In the genomic region with DNA sequence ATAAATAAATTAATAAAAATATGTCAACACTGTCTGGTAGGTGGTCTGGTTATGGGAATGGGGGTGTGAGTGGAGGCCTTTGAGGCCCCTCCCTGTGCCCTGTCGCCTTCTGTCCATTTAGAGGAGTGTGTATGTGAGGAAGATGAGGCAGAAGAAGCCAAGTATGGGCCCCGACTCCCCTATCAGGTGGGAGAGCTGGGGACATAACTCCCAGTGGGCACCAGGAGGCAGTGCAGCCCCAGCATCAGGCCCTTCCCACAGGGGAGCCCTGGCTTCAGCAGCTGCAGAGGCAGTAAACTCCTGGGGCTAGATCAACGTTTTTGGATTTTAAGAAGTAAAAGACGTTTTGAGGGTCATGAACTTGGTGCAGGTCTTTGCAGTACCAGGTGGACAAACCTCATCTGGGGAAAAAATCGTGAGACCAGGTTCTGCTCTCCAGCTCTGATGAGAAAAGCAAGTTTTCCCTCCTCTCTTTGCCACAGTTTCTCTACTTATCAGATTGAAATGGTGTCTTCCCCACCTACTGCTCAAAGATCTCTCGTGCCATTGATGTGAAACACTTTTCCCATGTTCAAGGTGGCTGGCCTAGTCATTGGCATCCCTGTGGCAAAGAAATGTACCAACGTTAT, we compare ENCODE assay signal across 8 cellular contexts.
DNase-seq lines count a peak whose midpoint lies in the region; ATAC-seq and TF ChIP-seq lines count a peak whose summit lies in the region.

No MANE protein-coding gene starts in this region.

- H3K9me3 Mint-ChIP-seq in osteocyte (ENCODE audit: unreplicated experiment), result no peaks in the 10 kb centered on the region

- no peak overlapping the region for H3K4me3 Mint-ChIP-seq in osteocyte (ENCODE audit: unreplicated experiment)

- no peaks in the 10 kb centered on the region for H3K36me3 Mint-ChIP-seq in osteocyte (ENCODE audit: unreplicated experiment)

- H3K27ac ChIP-seq in gastroesophageal sphincter (no peak overlapping the region), tibial nerve (no peak overlapping the region)

- DNase-seq in DMS79 (lab: John Stamatoyannopoulos, UW) (peak; percentile 14), Kasumi-1 (lab: John Stamatoyannopoulos, UW) (peak; percentile 78 to 92), SIG-M5 (lab: John Stamatoyannopoulos, UW) (peak; percentile 4), osteocyte (ENCODE audit: extremely low spot score, unreplicated experiment) (peak; percentile 93), tibial nerve (ENCODE audit: low spot score in 2 of 2) (peak; percentile 56 to 75)
- DNase-seq in activated effector memory CD4-positive, alpha-beta T cell treated with Interleukin-2 at 50 U/mL for 16 hours, result peak; percentile 68

- H3K27me3 ChIP-seq in gastroesophageal sphincter, result no peaks in the 10 kb centered on the region
- H3K27me3 ChIP-seq in tibial nerve, result no peaks in the 10 kb centered on the region

- H3K4me1 ChIP-seq in gastroesophageal sphincter (peaks cover 0 to 29% (median 11%) of the 10 kb centered on the region in 3 donors), tibial nerve (peaks cover 0 to 8% (median 0%) of the 10 kb centered on the region in 4 donors)

- TF ChIP-seq CTCF in gastroesophageal sphincter (IDR thresholded peaks at IDR 0.05), result peak; percentile 75 to 94 (median 93)
- peak; percentile 98 for TF ChIP-seq CTCF in osteocyte (IDR thresholded peaks at IDR 0.05)
- TF ChIP-seq CTCF in tibial nerve (IDR thresholded peaks at IDR 0.05), result peak; percentile 81 to 94 (median 92)

- peaks cover 20% of the 10 kb centered on the region for H3K4me1 Mint-ChIP-seq in osteocyte (ENCODE audit: unreplicated experiment)

- H3K27ac Mint-ChIP-seq in osteocyte (ENCODE audit: unreplicated experiment), result no peak overlapping the region

- 22 to 24% methylated on average over 4 to 6 of the region's 7 CpGs for WGBS in gastroesophageal sphincter (ENCODE audit: low coverage in 1 of 2), 2 donors
- 20 to 24% methylated on average over 7 of the region's 7 CpGs for WGBS in tibial nerve, 2 donors

- TF ChIP-seq POLR2A in gastroesophageal sphincter (IDR thresholded peaks at IDR 0.05) (no peak), tibial nerve (IDR thresholded peaks at IDR 0.05) (no peak)

- TF ChIP-seq EP300 in gastroesophageal sphincter (IDR thresholded peaks at IDR 0.05) (no peak), tibial nerve (IDR thresholded peaks at IDR 0.05) (peak in 1 of 2 donors; percentile 27)

- no peaks in the 10 kb centered on the region for H3K36me3 ChIP-seq in gastroesophageal sphincter
- H3K36me3 ChIP-seq in tibial nerve, result no peaks in the 10 kb centered on the region

- peaks cover 2% of the 10 kb centered on the region for H3K27me3 Mint-ChIP-seq in osteocyte (ENCODE audit: unreplicated experiment)

- ATAC-seq in GM21717 (IDR thresholded peaks at IDR 0.05; ENCODE audit: unreplicated experiment), result peak; percentile 89
- peak; percentile 88 for ATAC-seq in gastroesophageal sphincter

- H3K4me3 ChIP-seq in gastroesophageal sphincter (no peak overlapping the region), tibial nerve (no peak overlapping the region)

- H3K9me3 ChIP-seq in gastroesophageal sphincter, result no peaks in the 10 kb centered on the region
- no peaks in the 10 kb centered on the region for H3K9me3 ChIP-seq in tibial nerve

Comparison
In these comparisons a context has a peak if more than half of its experiments do, and no peak if none do; other contexts are left out.
1. DNase-seq: peak in every context shown above with its lines; median percentile 93 in osteocyte; 85 in Kasumi-1; 68 in activated effector memory CD4-positive, alpha-beta T cell treated with Interleukin-2 at 50 U/mL for 16 hours; 66 in tibial nerve; 14 in DMS79; 4 in SIG-M5.